Comparison of ENCODE assay signal across 21 cellular contexts in genomic region chr11:105220175-105220574, GRCh38.
DNase-seq lines count a peak whose midpoint lies in the region; FAIRE-seq and TF ChIP-seq lines count a peak whose summit lies in the region.
"Had no signal": no experiment of that assay in that cellular context is flagged by ENCODE, and none has a peak within 500 bp of the region (broad histone marks: within the 10 kb centered on the region; RNA-seq: fewer than 3 reads in every experiment).

No MANE protein-coding gene starts in this region.

- H3K27ac Mint-ChIP-seq in immature natural killer cell (no peak overlapping the region), type B pancreatic cell (no peak overlapping the region)
- H3K27ac Mint-ChIP-seq: activated naive CD4-positive, alpha-beta T cell treated with anti-CD3 and anti-CD28 coated beads, Interleukin-2, amount 50 U/mL, for 24 hours; activated T-cell treated with anti-CD3 and anti-CD28 coated beads, Interleukin-2, amount 50 U/mL, for 72 hours had no signal

- H3K4me1 Mint-ChIP-seq in immature natural killer cell (no peaks in the 10 kb centered on the region), type B pancreatic cell (ENCODE audit: unreplicated experiment) (no peaks in the 10 kb centered on the region)
- H3K4me1 Mint-ChIP-seq: activated naive CD4-positive, alpha-beta T cell treated with anti-CD3 and anti-CD28 coated beads, Interleukin-2, amount 50 U/mL, for 24 hours had no signal

- DNase-seq in CD1c-positive myeloid dendritic cell (ENCODE audit: extremely low spot score) = peak; percentile 81
- DNase-seq in NOMO-1 (lab: John Stamatoyannopoulos, UW; ENCODE audit: unreplicated experiment in 2 of 2) = peak; percentile 66 to 87
- peak; percentile 14 for DNase-seq in bronchial epithelial cell (ENCODE audit: low read depth)
- no peak for DNase-seq in T1000 (lab: John Stamatoyannopoulos, UW)
- no peak for DNase-seq in immature natural killer cell
- DNase-seq in RKO (ENCODE audit: low spot score) = no peak
- no peak for DNase-seq in type B pancreatic cell (ENCODE audit: extremely low spot score, unreplicated experiment)
- DNase-seq: activated CD4-positive, CD25-positive, alpha-beta regulatory T cell; activated T-cell treated with anti-CD3 and anti-CD28 coated beads, Interleukin-2, amount 50 U/mL, for 72 hours; EL; foreskin keratinocyte; H7; mucosa of descending colon; NCI-H1105 treated with DMSO at 0.1 percent for 48 hours; NCI-H774; stimulated activated naive CD8-positive, alpha-beta T cell treated with anti-CD3 and anti-CD28 coated beads, Interleukin-15, Interleukin-2, amounts not matched to agents 100 U/mL and 50 U/mL, for 24 hours had no signal

- H3K4me3 ChIP-seq in bronchial epithelial cell (ENCODE audit: low read depth, low read length) (no peak overlapping the region), neutrophil (ENCODE audit: low read depth in 1 of 2, low read length in 1 of 2) (peak overlapping the region; percentile 10 to 37)
- H3K4me3 ChIP-seq: mucosa of descending colon, right atrium auricular region, tibial nerve had no signal

- peaks cover 26 to 27% of the 10 kb centered on the region in 2 experiments for H3K4me1 ChIP-seq in neutrophil (ENCODE audit: control insufficient read depth in 1 of 2, insufficient read depth in 1 of 2, low read depth in 1 of 2, low read length in 1 of 2)
- H3K4me1 ChIP-seq: right atrium auricular region, tibial nerve had no signal

- H3K27ac ChIP-seq in neutrophil = peak overlapping the region; percentile 80
- H3K27ac ChIP-seq: foreskin keratinocyte, KMS-11, right atrium auricular region, tibial nerve had no signal

- H3K27me3 Mint-ChIP-seq in immature natural killer cell (ENCODE audit: low read depth in 3 of 3) (peaks cover 0 to 5% (median 0%) of the 10 kb centered on the region in 3 donors), type B pancreatic cell (no peaks in the 10 kb centered on the region)

- H3K4me3 Mint-ChIP-seq in immature natural killer cell = no peak overlapping the region
- no peak overlapping the region for H3K4me3 Mint-ChIP-seq in type B pancreatic cell
- H3K4me3 Mint-ChIP-seq: activated naive CD4-positive, alpha-beta T cell treated with anti-CD3 and anti-CD28 coated beads, Interleukin-2, amount 50 U/mL, for 24 hours; activated T-cell treated with anti-CD3 and anti-CD28 coated beads, Interleukin-2, amount 50 U/mL, for 72 hours had no signal

- FAIRE-seq in bronchial epithelial cell (lab: Jason Lieb, UNC) = no peak

- TF ChIP-seq CTCF in bronchial epithelial cell (IDR thresholded peaks at IDR 0.05; ENCODE audit: insufficient read depth, low read length, severe bottlenecking) (no peak), neutrophil (IDR thresholded peaks at IDR 0.05) (no peak), type B pancreatic cell (conservative IDR thresholded peaks at IDR 0.05) (no peak)

- no peaks in the 10 kb centered on the region for H3K36me3 Mint-ChIP-seq in immature natural killer cell
- no peaks in the 10 kb centered on the region for H3K36me3 Mint-ChIP-seq in type B pancreatic cell
- H3K36me3 Mint-ChIP-seq: activated naive CD4-positive, alpha-beta T cell treated with anti-CD3 and anti-CD28 coated beads, Interleukin-2, amount 50 U/mL, for 24 hours had no signal

- H3K36me3 ChIP-seq in bronchial epithelial cell (ENCODE audit: control insufficient read depth, insufficient read depth, low read length) (no peaks in the 10 kb centered on the region), neutrophil (no peaks in the 10 kb centered on the region)
- H3K36me3 ChIP-seq: right atrium auricular region, tibial nerve had no signal

- H3K27me3 ChIP-seq in bronchial epithelial cell (ENCODE audit: control insufficient read depth, insufficient read depth, low read length) = peaks cover 1% of the 10 kb centered on the region
- H3K27me3 ChIP-seq in neutrophil = no peaks in the 10 kb centered on the region
- H3K27me3 ChIP-seq: foreskin keratinocyte, right atrium auricular region, tibial nerve had no signal

- H3K9me3 ChIP-seq in neutrophil = no peaks in the 10 kb centered on the region
- H3K9me3 ChIP-seq: mucosa of descending colon, right atrium auricular region, tibial nerve had no signal

- peaks cover 0 to 2% (median 0%) of the 10 kb centered on the region in 6 donors for H3K9me3 Mint-ChIP-seq in immature natural killer cell
- no peaks in the 10 kb centered on the region for H3K9me3 Mint-ChIP-seq in type B pancreatic cell
- H3K9me3 Mint-ChIP-seq: activated naive CD4-positive, alpha-beta T cell treated with anti-CD3 and anti-CD28 coated beads, Interleukin-2, amount 50 U/mL, for 24 hours; activated T-cell treated with anti-CD3 and anti-CD28 coated beads, Interleukin-2, amount 50 U/mL, for 72 hours had no signal

Comparison
In these comparisons a context has a peak if more than half of its experiments do, and no peak if none do; other contexts are left out.
1. DNase-seq: peak in CD1c-positive myeloid dendritic cell (single experiment), NOMO-1 (2 of 2) and bronchial epithelial cell (single experiment); none in T1000 (single experiment), immature natural killer cell (0 of 3), RKO (single experiment) and type B pancreatic cell (single experiment).